ENCODE assay signal across 20 cellular contexts in the genomic region with DNA sequence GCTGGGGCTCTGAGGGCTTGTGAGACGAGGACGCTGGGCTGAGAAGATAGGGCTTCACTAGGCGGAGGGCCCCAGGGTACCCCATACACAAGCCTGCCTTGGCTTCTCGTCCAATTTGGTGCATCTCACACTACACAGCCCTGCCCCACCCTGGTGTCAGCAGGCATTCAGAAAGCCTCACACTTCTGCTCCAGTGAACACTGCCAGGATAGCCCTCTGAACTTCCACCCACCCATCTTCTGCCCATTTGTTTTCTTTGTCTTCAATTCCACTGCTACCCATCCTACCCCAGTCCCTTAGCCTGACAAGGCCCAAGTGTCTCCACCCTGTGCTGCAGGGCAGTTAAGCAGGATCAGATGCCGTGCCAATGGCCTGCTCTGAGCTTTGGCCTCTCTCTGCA. TPM values are rescaled to one million over a fixed set of nuclear protein-coding genes. Genes with fewer than 3 reads are reported as not detected.
DNase-seq lines count a peak whose midpoint lies in the region; ATAC-seq and TF ChIP-seq lines count a peak whose summit lies in the region.
"Had no signal": no experiment of that assay in that cellular context is flagged by ENCODE, and none has a peak within 500 bp of the region (broad histone marks: within the 10 kb centered on the region; RNA-seq: fewer than 3 reads in every experiment).

No MANE protein-coding gene starts in this region.

- DNase-seq in activated CD8-positive, alpha-beta T cell treated with anti-CD3 and anti-CD28 coated beads, Interleukin-2, amount 10 ng/mL, durations not matched to agents 7 days and 5 days = no peak
- DNase-seq in activated CD8-positive, alpha-beta T cell treated with anti-CD3 and anti-CD28 coated beads for 36 hours = no peak
- DNase-seq in adipocyte (ENCODE audit: low read depth) = no peak
- DNase-seq in nephron progenitor cell = no peak
- DNase-seq in caudate nucleus (lab: John Stamatoyannopoulos, UW) = no peak
- no peak for DNase-seq in tibial artery
- DNase-seq in T-cell = no peak
- DNase-seq: activated naive CD4-positive, alpha-beta T cell treated with anti-CD3 and anti-CD28 coated beads, Interleukin-2, amount 50 U/mL, for 16 hours; effector CD4-positive, alpha-beta T cell; hippocampal formation; left cardiac atrium; MV-4-11; NCI-H2081; NCI-H524; stomach; uterus had no signal

- ATAC-seq in activated CD8-positive, alpha-beta T cell treated with anti-CD3 and anti-CD28 coated beads, Interleukin-2, amount 10 ng/mL, durations not matched to agents 7 days and 5 days = no peak
- no peak for ATAC-seq in activated CD8-positive, alpha-beta T cell treated with anti-CD3 and anti-CD28 coated beads for 36 hours
- ATAC-seq in T-cell (replicated peaks in 1 of 4) = no peak
- ATAC-seq: left cardiac atrium, SK-N-SH treated with all-trans-retinoic acid at 6 μM for 48 hours had no signal

- H3K27ac Mint-ChIP-seq in activated CD8-positive, alpha-beta T cell treated with anti-CD3 and anti-CD28 coated beads, Interleukin-2, amount 10 ng/mL, durations not matched to agents 7 days and 5 days = peak overlapping the region; percentile 30
- H3K27ac Mint-ChIP-seq in activated CD8-positive, alpha-beta T cell treated with anti-CD3 and anti-CD28 coated beads for 36 hours = no peak overlapping the region
- no peak overlapping the region for H3K27ac Mint-ChIP-seq in nephron progenitor cell
- H3K27ac Mint-ChIP-seq in T-cell = peak overlapping the region in 1 of 2 donors; percentile 34

- no peaks in the 10 kb centered on the region for H3K27me3 ChIP-seq in adipocyte (replicated peaks; ENCODE audit: control insufficient read depth, insufficient read depth, low read length)
- no peaks in the 10 kb centered on the region for H3K27me3 ChIP-seq in tibial artery
- H3K27me3 ChIP-seq: stomach, uterus had no signal

- no peaks in the 10 kb centered on the region for H3K27me3 Mint-ChIP-seq in activated CD8-positive, alpha-beta T cell treated with anti-CD3 and anti-CD28 coated beads, Interleukin-2, amount 10 ng/mL, durations not matched to agents 7 days and 5 days (ENCODE audit: low read depth)
- H3K27me3 Mint-ChIP-seq in activated CD8-positive, alpha-beta T cell treated with anti-CD3 and anti-CD28 coated beads for 36 hours = no peaks in the 10 kb centered on the region
- no peaks in the 10 kb centered on the region for H3K27me3 Mint-ChIP-seq in nephron progenitor cell (ENCODE audit: low read depth, poor library complexity)
- H3K27me3 Mint-ChIP-seq in T-cell = no peaks in the 10 kb centered on the region

- H3K27ac ChIP-seq in HEK293 (ENCODE audit: extremely low read depth, low read depth, low read length) (no peak overlapping the region), caudate nucleus (ENCODE audit: low read depth, low read length) (no peak overlapping the region), tibial artery (no peak overlapping the region)
- H3K27ac ChIP-seq: stomach, uterus had no signal

- H3K4me3 Mint-ChIP-seq in activated CD8-positive, alpha-beta T cell treated with anti-CD3 and anti-CD28 coated beads, Interleukin-2, amount 10 ng/mL, durations not matched to agents 7 days and 5 days = no peak overlapping the region
- no peak overlapping the region for H3K4me3 Mint-ChIP-seq in activated CD8-positive, alpha-beta T cell treated with anti-CD3 and anti-CD28 coated beads for 36 hours
- H3K4me3 Mint-ChIP-seq in nephron progenitor cell (peak overlapping the region; percentile 56), T-cell (no peak overlapping the region)

- CTCF ChIA-PET in activated CD8-positive, alpha-beta T cell treated with anti-CD3 and anti-CD28 coated beads, Interleukin-2, amount 10 ng/mL, durations not matched to agents 7 days and 5 days (lab: Charles Lee) = interaction anchor here (1.1 to 4.8 kb wide), 5 partner anchors 8 to 61 kb away, joined by 3 to 28 read pairs (median 10); a partner anchor contains a TSS
- CTCF ChIA-PET in activated CD8-positive, alpha-beta T cell treated with anti-CD3 and anti-CD28 coated beads for 36 hours (lab: Charles Lee) = interaction anchor here (1.0 to 2.6 kb wide), 2 partner anchors 12 to 13 kb away, joined by 3 to 9 read pairs; a partner anchor contains a TSS
- CTCF ChIA-PET in HEK293 (lab: Yijun Ruan, JAX) = interaction anchor here (0.7 to 2.0 kb wide), 2 partner anchors 17 to 34 kb away, joined by 3 to 5 read pairs; a partner anchor contains a TSS
- CTCF ChIA-PET in T-cell (lab: Charles Lee) = interaction anchor here in 1 of 2 donors (0.7 kb wide), 1 partner anchor 354 kb away, joined by 5 read pairs; no protein-coding TSS in a partner anchor

- H3K9me3 ChIP-seq in HEK293 (ENCODE audit: control insufficient read depth, insufficient read depth, low read depth, low read length) (no peaks in the 10 kb centered on the region), adipocyte (ENCODE audit: control insufficient read depth, low read length) (no peaks in the 10 kb centered on the region), tibial artery (no peaks in the 10 kb centered on the region)
- H3K9me3 ChIP-seq: stomach, uterus had no signal

- H3K4me1 ChIP-seq in HEK293 (ENCODE audit: control insufficient read depth, insufficient read depth, low read length) (peaks cover 4% of the 10 kb centered on the region; the same call in 1 of the 2 replicates), adipocyte (ENCODE audit: control insufficient read depth, insufficient read depth, low read length) (peaks cover 57% of the 10 kb centered on the region), tibial artery (peaks cover 0 to 28% (median 14%) of the 10 kb centered on the region in 4 donors)

- peak overlapping the region; percentile 26 for H3K9ac ChIP-seq in adipocyte (ENCODE audit: low read length)

- POLR2A ChIA-PET in activated CD8-positive, alpha-beta T cell treated with anti-CD3 and anti-CD28 coated beads, Interleukin-2, amount 10 ng/mL, durations not matched to agents 7 days and 5 days (lab: Charles Lee) = interaction anchor here (0.8 to 3.9 kb wide), 4 partner anchors 9 to 369 kb away, joined by 3 to 44 read pairs (median 6); a partner anchor contains a TSS
- POLR2A ChIA-PET in activated CD8-positive, alpha-beta T cell treated with anti-CD3 and anti-CD28 coated beads for 36 hours (lab: Charles Lee) = interaction anchor here (1.1 to 4.5 kb wide), 3 partner anchors 13 to 456 kb away, joined by 4 to 44 read pairs (median 4); a partner anchor contains a TSS
- POLR2A ChIA-PET in HEK293 (lab: Yijun Ruan, JAX) = interaction anchor here (1.0 kb wide), 1 partner anchor 8 kb away, joined by 3 read pairs; no protein-coding TSS in a partner anchor
- POLR2A ChIA-PET in T-cell (lab: Charles Lee) = interaction anchor here in 1 of 2 donors (1.5 to 2.0 kb wide), 2 partner anchors 12 to 13 kb away, joined by 6 to 8 read pairs; a partner anchor contains a TSS

- peaks cover 47% of the 10 kb centered on the region for H3K36me3 Mint-ChIP-seq in activated CD8-positive, alpha-beta T cell treated with anti-CD3 and anti-CD28 coated beads, Interleukin-2, amount 10 ng/mL, durations not matched to agents 7 days and 5 days (ENCODE audit: low read depth)
- H3K36me3 Mint-ChIP-seq in activated CD8-positive, alpha-beta T cell treated with anti-CD3 and anti-CD28 coated beads for 36 hours (ENCODE audit: low read depth) = peaks cover 50% of the 10 kb centered on the region
- peaks cover 39% of the 10 kb centered on the region for H3K36me3 Mint-ChIP-seq in nephron progenitor cell (ENCODE audit: low read depth)
- H3K36me3 Mint-ChIP-seq in T-cell = peaks cover 34% of the 10 kb centered on the region

- no peak for TF ChIP-seq CTCF in activated CD8-positive, alpha-beta T cell treated with anti-CD3 and anti-CD28 coated beads for 36 hours (IDR thresholded peaks at IDR 0.05)
- TF ChIP-seq CTCF in HEK293 (tag by site-specific recombination; IDR thresholded peaks at IDR 0.05) (no peak), nephron progenitor cell (IDR thresholded peaks at IDR 0.05) (no peak), tibial artery (IDR thresholded peaks at IDR 0.05) (no peak)

- H3K36me3 ChIP-seq in HEK293 (ENCODE audit: control insufficient read depth in 2 of 2, insufficient read depth in 1 of 2, low read length in 2 of 2) = peaks cover 5 to 46% of the 10 kb centered on the region in 2 experiments; a peak in 2 of 3 replicates
- H3K36me3 ChIP-seq in adipocyte (ENCODE audit: control insufficient read depth, insufficient read depth, low read length, severe bottlenecking) = peaks cover 36% of the 10 kb centered on the region
- H3K36me3 ChIP-seq in tibial artery = peaks cover 17 to 41% (median 22%) of the 10 kb centered on the region in 3 donors
- H3K36me3 ChIP-seq: uterus had no signal

- H3K4me3 ChIP-seq in HEK293 (ENCODE audit: low read depth, low read length) = no peak overlapping the region
- H3K4me3 ChIP-seq in adipocyte (ENCODE audit: low read length) = no peak overlapping the region
- H3K4me3 ChIP-seq in tibial artery = no peak overlapping the region
- H3K4me3 ChIP-seq: stomach, uterus had no signal

- intact Hi-C loops in activated CD8-positive, alpha-beta T cell treated with anti-CD3 and anti-CD28 coated beads for 36 hours (cut with micrococcal nuclease) = loop anchor here (5.0 kb wide), 1 partner anchor 78 kb away; no protein-coding TSS in a partner anchor
- intact Hi-C loops in tibial artery (cut with DNase I; ENCODE audit: low total_unique reads) = no loop called here

- H3K9me3 Mint-ChIP-seq in activated CD8-positive, alpha-beta T cell treated with anti-CD3 and anti-CD28 coated beads, Interleukin-2, amount 10 ng/mL, durations not matched to agents 7 days and 5 days (ENCODE audit: insufficient read depth) = no peaks in the 10 kb centered on the region
- no peaks in the 10 kb centered on the region for H3K9me3 Mint-ChIP-seq in activated CD8-positive, alpha-beta T cell treated with anti-CD3 and anti-CD28 coated beads for 36 hours
- H3K9me3 Mint-ChIP-seq in nephron progenitor cell = no peaks in the 10 kb centered on the region
- no peaks in the 10 kb centered on the region for H3K9me3 Mint-ChIP-seq in T-cell

- peaks cover 41% of the 10 kb centered on the region for H3K4me1 Mint-ChIP-seq in activated CD8-positive, alpha-beta T cell treated with anti-CD3 and anti-CD28 coated beads, Interleukin-2, amount 10 ng/mL, durations not matched to agents 7 days and 5 days (ENCODE audit: low read depth)
- peaks cover 60% of the 10 kb centered on the region for H3K4me1 Mint-ChIP-seq in activated CD8-positive, alpha-beta T cell treated with anti-CD3 and anti-CD28 coated beads for 36 hours (ENCODE audit: low read depth)
- H3K4me1 Mint-ChIP-seq in nephron progenitor cell = peaks cover 35% of the 10 kb centered on the region
- peaks cover 25 to 34% (median 32%) of the 10 kb centered on the region in 3 donors for H3K4me1 Mint-ChIP-seq in T-cell

RNA-seq across cellular contexts. Expression of a gene that starts 1.9 kb away (rescaled TPM):
- 10 to 100 TPM; 36.3 to 39.5 TPM for total RNA-seq in activated CD8-positive, alpha-beta T cell treated with anti-CD3 and anti-CD28 coated beads, Interleukin-2, amount 10 ng/mL, durations not matched to agents 7 days and 5 days
- 10 to 100 TPM; 26.6 to 28.6 TPM for total RNA-seq in activated CD8-positive, alpha-beta T cell treated with anti-CD3 and anti-CD28 coated beads for 36 hours
- total RNA-seq in T-cell = 10 to 100 TPM in 4 of 5 donors, 1 to 10 TPM in 1; 9.8 to 23.0 (median 20.5) TPM

RNA-seq across cellular contexts. Expression of a gene that starts 13.2 kb away (rescaled TPM):
- 10 to 100 TPM; 60.5 to 62.0 TPM for total RNA-seq in activated CD8-positive, alpha-beta T cell treated with anti-CD3 and anti-CD28 coated beads, Interleukin-2, amount 10 ng/mL, durations not matched to agents 7 days and 5 days
- 10 to 100 TPM; 89.9 TPM for total RNA-seq in activated CD8-positive, alpha-beta T cell treated with anti-CD3 and anti-CD28 coated beads for 36 hours
- 100 to 1,000 TPM in 2 of 5 donors, 10 to 100 TPM in 3; 57.8 to 113 (median 62.2) TPM for total RNA-seq in T-cell

RNA-seq across cellular contexts. Expression of a gene that starts 17.0 kb away (rescaled TPM):
- total RNA-seq in activated CD8-positive, alpha-beta T cell treated with anti-CD3 and anti-CD28 coated beads, Interleukin-2, amount 10 ng/mL, durations not matched to agents 7 days and 5 days = not detected
- not detected for total RNA-seq in activated CD8-positive, alpha-beta T cell treated with anti-CD3 and anti-CD28 coated beads for 36 hours
- under 1 TPM in 2 of 5 donors, not detected in 3; 0.19 to 0.85 TPM for total RNA-seq in T-cell
- total RNA-seq: left cardiac atrium, pulmonary artery endothelial cell, stomach, uterus had no signal

RNA-seq across cellular contexts. Expression of a gene that starts 48.4 kb away (rescaled TPM):
- not detected for total RNA-seq in activated CD8-positive, alpha-beta T cell treated with anti-CD3 and anti-CD28 coated beads, Interleukin-2, amount 10 ng/mL, durations not matched to agents 7 days and 5 days
- total RNA-seq in activated CD8-positive, alpha-beta T cell treated with anti-CD3 and anti-CD28 coated beads for 36 hours = not detected
- total RNA-seq in T-cell = not detected
- total RNA-seq: left cardiac atrium, mucosa of gallbladder, pulmonary artery endothelial cell, uterus had no signal

RNA-seq across cellular contexts. Expression of a gene that starts 55.0 kb away (rescaled TPM):
- total RNA-seq in activated CD8-positive, alpha-beta T cell treated with anti-CD3 and anti-CD28 coated beads, Interleukin-2, amount 10 ng/mL, durations not matched to agents 7 days and 5 days = not detected
- total RNA-seq in activated CD8-positive, alpha-beta T cell treated with anti-CD3 and anti-CD28 coated beads for 36 hours = not detected
- 1 to 10 TPM in 3 of 5 donors, not detected in 2; 3.3 to 4.1 (median 3.7) TPM for total RNA-seq in T-cell
- total RNA-seq: left cardiac atrium, pulmonary artery endothelial cell had no signal
